ENCODE assay signal across 22 cellular contexts in the genomic region with DNA sequence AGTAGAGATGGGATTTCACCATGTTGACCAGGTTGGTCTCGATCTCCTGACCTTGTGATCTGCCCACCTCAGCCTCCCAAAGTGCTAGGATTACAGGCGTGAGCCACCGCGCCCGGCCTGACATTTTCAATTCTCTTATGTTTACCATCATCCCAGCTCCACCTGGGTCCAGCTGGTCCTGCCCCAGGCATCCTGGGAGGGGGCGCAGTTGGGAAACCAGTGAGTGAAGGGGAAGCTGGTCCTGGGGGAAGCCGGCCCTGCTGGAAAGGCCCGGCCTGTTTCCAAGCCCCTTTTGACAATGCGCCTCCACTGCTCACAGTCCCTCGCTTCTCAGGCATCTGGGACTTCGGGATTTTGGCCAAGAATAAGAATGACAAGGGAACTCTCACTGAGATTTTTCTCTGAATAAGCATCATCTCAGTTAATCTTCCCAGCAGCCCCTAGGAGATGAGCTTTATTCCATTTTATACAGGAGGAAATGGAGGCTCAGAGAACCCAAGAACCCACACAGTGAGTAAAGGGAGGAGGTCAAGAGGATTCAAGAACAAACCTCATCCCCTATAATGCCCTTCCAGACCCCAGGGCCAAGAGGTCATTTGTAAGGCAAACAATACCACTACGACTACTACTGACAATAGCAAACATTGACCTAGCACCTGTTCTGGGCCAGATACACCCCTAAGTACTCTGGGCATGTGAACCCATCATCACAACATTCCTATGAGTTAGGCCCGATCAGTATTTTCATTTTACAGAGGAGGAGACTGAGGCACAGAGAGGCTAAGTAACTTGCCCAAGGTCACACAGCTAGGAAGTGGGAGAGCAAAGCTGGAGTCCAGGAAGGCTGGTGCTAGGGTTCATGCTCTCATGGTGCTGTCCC. TPM values are rescaled to one million over a fixed set of nuclear protein-coding genes. Genes with fewer than 3 reads are reported as not detected.
DNase-seq lines count a peak whose midpoint lies in the region; ATAC-seq, FAIRE-seq and TF ChIP-seq lines count a peak whose summit lies in the region.
"Had no signal": no experiment of that assay in that cellular context is flagged by ENCODE, and none has a peak within 500 bp of the region (broad histone marks: within the 10 kb centered on the region; RNA-seq: fewer than 3 reads in every experiment).

No MANE protein-coding gene starts in this region.

- TF ChIP-seq EP300 in HepG2 (IDR thresholded peaks at IDR 0.05; ENCODE audit: low read depth in 2 of 2, low read length in 2 of 2) (no peak), HepG2 (CRISPR knock-in tag; IDR thresholded peaks at IDR 0.05; ENCODE audit: borderline replicate concordance) (no peak; the same call in none of the 2 replicates), H1 (IDR thresholded peaks at IDR 0.05; ENCODE audit: borderline replicate concordance in 1 of 2, low read depth in 2 of 2, low read length in 2 of 2) (no peak)

- H3K36me3 ChIP-seq in HepG2 (replicated peaks in 1 of 2; ENCODE audit: control insufficient read depth in 1 of 2, insufficient read depth in 2 of 2, low read length in 2 of 2) (peaks cover 5 to 26% of the 10 kb centered on the region in 2 experiments; a peak in 4 of 5 replicates), right lobe of liver (no peaks in the 10 kb centered on the region), H1 (ENCODE audit: control insufficient read depth in 2 of 4, insufficient read depth in 4 of 4, low read length in 3 of 4) (no peaks in the 10 kb centered on the region), trophoblast cell (ENCODE audit: control insufficient read depth in 1 of 2, insufficient read depth in 2 of 2, low read length in 2 of 2) (no peaks in the 10 kb centered on the region), psoas muscle (ENCODE audit: insufficient read depth in 1 of 2, low read depth in 1 of 2) (no peaks in the 10 kb centered on the region)
- H3K36me3 ChIP-seq: BLaER1, MG63 had no signal

- CTCF ChIA-PET in HepG2 (lab: Yijun Ruan, JAX; ENCODE audit: low intra/inter-chr PET ratio, low total read pairs) = interaction anchor here (1.7 kb wide), 1 partner anchor 34 kb away, joined by 4 read pairs; no protein-coding TSS in a partner anchor
- CTCF ChIA-PET in H1 (lab: Charles Lee; ENCODE audit: partially characterized antibody) = interaction anchor here (0.6 to 1.7 kb wide), 7 partner anchors 9 to 210 kb away, joined by 3 to 4 read pairs (median 3); a partner anchor contains a TSS

- TF ChIP-seq CTCF in HepG2 (CRISPR knock-in tag; IDR thresholded peaks at IDR 0.05) (peak; percentile 29; the same call in 1 of the 2 replicates), right lobe of liver (IDR thresholded peaks at IDR 0.05) (no peak), H1 (IDR thresholded peaks at IDR 0.05; ENCODE audit: control extremely low read depth in 1 of 3, insufficient read depth in 1 of 3, low read depth in 1 of 3, low read length in 3 of 3) (no peak), psoas muscle (IDR thresholded peaks at IDR 0.05) (no peak)

- TF ChIP-seq POLR2A in HepG2 (IDR thresholded peaks at IDR 0.05; ENCODE audit: insufficient read depth in 1 of 2, low read depth in 2 of 2, low read length in 2 of 2) = no peak
- no peak for TF ChIP-seq POLR2A in right lobe of liver (IDR thresholded peaks at IDR 0.05)
- TF ChIP-seq POLR2A in H1 (IDR thresholded peaks at IDR 0.05; ENCODE audit: control extremely low read depth in 1 of 2, low read depth in 2 of 2, low read length in 2 of 2) = no peak

- no peak overlapping the region for H3K14ac ChIP-seq in H1 (ENCODE audit: insufficient read length)
- H3K14ac ChIP-seq in trophoblast cell (ENCODE audit: low read length) = peak overlapping the region; percentile 72

- H3K18ac ChIP-seq in H1 (ENCODE audit: extremely low read depth, low read length) (no peak overlapping the region), trophoblast cell (ENCODE audit: low read length) (peak overlapping the region; percentile 58)

- H3K4ac ChIP-seq in H1 (replicated peaks; ENCODE audit: insufficient read length, low read depth, low read length) (no peak overlapping the region), trophoblast cell (ENCODE audit: low read depth, low read length) (peak overlapping the region; percentile 42)

- in situ Hi-C loops in HepG2 (cut with HindIII; ENCODE audit: extremely low pct_ligation_motif_present, low pct_unique_long_range_greater_than_20kb) (loop anchor here (5.0 kb wide), 1 partner anchor 70 kb away; no protein-coding TSS in a partner anchor), KBM-7 (cut with MboI; ENCODE audit: low pct_unique_long_range_greater_than_20kb, low sequenced_read_pairs) (no loop called here)

- H4K5ac ChIP-seq in H1 (ENCODE audit: insufficient read length, low read depth, low read length) = no peak overlapping the region

- no peak overlapping the region for H2BK5ac ChIP-seq in H1 (ENCODE audit: low read depth, low read length)
- H2BK5ac ChIP-seq in trophoblast cell (ENCODE audit: low read depth, low read length, poor library complexity) = peak overlapping the region; percentile 75

- 84% methylated on average over 13 of the region's 13 CpGs for whole genome bisulfite sequencing in HepG2 (ENCODE audit: low lambda C conversion rate)
- WGBS in right lobe of liver (ENCODE audit: insufficient coverage, low coverage, low lambda C conversion rate, missing lambda C conversion rate) = 78% methylated on average over 7 of the region's 13 CpGs
- 83% methylated on average over 13 of the region's 13 CpGs; no CpG with 5 or more reads in 1 of the 2 experiments for WGBS in H1 (ENCODE audit: extremely low coverage in 1 of 2, insufficient coverage in 1 of 2, insufficient read length in 1 of 2, insufficient replicate concordance in 2 of 2, low coverage in 1 of 2, low lambda C conversion rate in 2 of 2, missing lambda C conversion rate in 1 of 2), 2 experiments
- no CpG with 5 or more reads among the region's 13 CpGs for WGBS in trophoblast cell (ENCODE audit: extremely low coverage, insufficient coverage, insufficient read length)
- 74 to 80% (median 78%) methylated on average over 13 of the region's 13 CpGs for WGBS in psoas muscle, 3 donors

- H3K27ac ChIP-seq in HepG2 (ENCODE audit: extremely low read length, insufficient read depth, low read length) = peak overlapping the region; percentile 75
- H3K27ac ChIP-seq in right lobe of liver = no peak overlapping the region
- H3K27ac ChIP-seq in H1 (ENCODE audit: low read depth, low read length) = no peak overlapping the region
- peak overlapping the region; percentile 89 for H3K27ac ChIP-seq in trophoblast cell (ENCODE audit: low read depth, low read length)
- H3K27ac ChIP-seq in psoas muscle = no peak overlapping the region
- H3K27ac ChIP-seq: BLaER1, GM23248 had no signal

- BruUV-seq in HepG2 (replicated peaks; lab: Mats Ljungman, UMichigan) = no TSS peak

- H3K4me1 ChIP-seq in HepG2 (ENCODE audit: insufficient read depth, low read length) (peaks cover 100% of the 10 kb centered on the region), right lobe of liver (peaks cover 0 to 23% (median 7%) of the 10 kb centered on the region in 4 donors), H1 (replicated peaks in 1 of 4; ENCODE audit: control insufficient read depth in 3 of 4, insufficient read depth in 4 of 4, low read length in 3 of 4) (peaks cover 0 to 4% (median under 1%) of the 10 kb centered on the region in 4 experiments; a peak in 2 of 7 replicates), trophoblast cell (ENCODE audit: control insufficient read depth in 1 of 2, insufficient read depth in 2 of 2, low read length in 2 of 2) (peaks cover 30 to 37% of the 10 kb centered on the region in 2 experiments), psoas muscle (no peaks in the 10 kb centered on the region)
- H3K4me1 ChIP-seq: BLaER1 had no signal

- H2AFZ ChIP-seq in HepG2 (ENCODE audit: low read length) (no peak overlapping the region), H1 (ENCODE audit: low read length) (no peak overlapping the region), trophoblast cell (ENCODE audit: insufficient read depth, low read length, poor library complexity) (no peak overlapping the region)
- H2AFZ ChIP-seq: GM23248 had no signal

- intact Hi-C loops in HepG2 (cut with micrococcal nuclease; ENCODE audit: unreplicated experiment) (no loop called here), right lobe of liver (cut with DNase I) (no loop called here), psoas muscle (cut with DNase I) (no loop called here)

- no peak overlapping the region for H4K91ac ChIP-seq in H1 (replicated peaks; ENCODE audit: insufficient read length, low read length)
- peak overlapping the region; percentile 89 for H4K91ac ChIP-seq in trophoblast cell (ENCODE audit: low read depth, low read length)

- H3K23ac ChIP-seq in H1 (ENCODE audit: insufficient read length) (no peak overlapping the region), trophoblast cell (ENCODE audit: low read length) (no peak overlapping the region)

- H4K8ac ChIP-seq in H1 (ENCODE audit: extremely low read depth, insufficient read depth, low read length) = 0 out of 2 replicates have a peak overlapping the region, but pooled peaks have one; percentile 19
- H4K8ac ChIP-seq in trophoblast cell (ENCODE audit: low read depth, low read length) = peak overlapping the region; percentile 20

- no peak overlapping the region for H2BK20ac ChIP-seq in H1 (ENCODE audit: low read length)

- H2BK12ac ChIP-seq in H1 (ENCODE audit: low read depth, low read length) = peak overlapping the region; percentile 50; the same call in 1 of the 2 replicates
- peak overlapping the region; percentile 58 for H2BK12ac ChIP-seq in trophoblast cell (ENCODE audit: low read length)

- H2BK15ac ChIP-seq in H1 (ENCODE audit: low read length) = 0 out of 2 replicates have a peak overlapping the region, but pooled peaks have one; percentile 46

- peak; percentile 3; the same call in 1 of the 3 replicates for ATAC-seq in HepG2
- no peak for ATAC-seq in right lobe of liver
- ATAC-seq in psoas muscle = no peak
- ATAC-seq: CD8-positive, alpha-beta T cell; Panc1; Right ventricle myocardium inferior had no signal

- H2BK120ac ChIP-seq in H1 (replicated peaks; ENCODE audit: low read depth, low read length) (no peak overlapping the region), trophoblast cell (ENCODE audit: insufficient read depth, low read length, poor library complexity) (peak overlapping the region; percentile 71)

- no peaks in the 10 kb centered on the region for H3K23me2 ChIP-seq in H1 (ENCODE audit: low read depth, low read length)

- TF ChIP-seq RAD21 in HepG2 (CRISPR knock-in tag; IDR thresholded peaks at IDR 0.05) (no peak), H1 (IDR thresholded peaks at IDR 0.05 in 1 of 2, conservative IDR thresholded peaks at IDR 0.05 in 1 of 2; ENCODE audit: low read depth in 2 of 2, low read length in 2 of 2) (no peak; a peak in 1 of 4 replicates)

- H3K27me3 ChIP-seq in HepG2 (ENCODE audit: control insufficient read depth in 1 of 2, insufficient read depth in 2 of 2, low read length in 2 of 2) (no peaks in the 10 kb centered on the region), right lobe of liver (no peaks in the 10 kb centered on the region), H1 (replicated peaks in 1 of 4; ENCODE audit: control insufficient read depth in 3 of 4, extremely low read depth in 1 of 4, insufficient read depth in 3 of 4, low read length in 3 of 4) (no peaks in the 10 kb centered on the region), trophoblast cell (ENCODE audit: insufficient read depth, low read length) (no peaks in the 10 kb centered on the region), psoas muscle (ENCODE audit: insufficient read depth in 3 of 3, low read length in 2 of 3) (no peaks in the 10 kb centered on the region)
- H3K27me3 ChIP-seq: BLaER1, MG63 had no signal

- H3K9ac ChIP-seq in HepG2 (ENCODE audit: insufficient read depth, low read depth, low read length) (peak overlapping the region; percentile 65), H1 (replicated peaks in 1 of 4; ENCODE audit: extremely low read depth in 1 of 4, low read depth in 3 of 4, low read length in 3 of 4) (no peak overlapping the region; a peak in 1 of 7 replicates), trophoblast cell (ENCODE audit: low read length) (no peak overlapping the region)
- H3K9ac ChIP-seq: BLaER1, GM23248 had no signal

- H3K9me3 ChIP-seq in HepG2 (ENCODE audit: low read length) (no peaks in the 10 kb centered on the region), right lobe of liver (no peaks in the 10 kb centered on the region), H1 (ENCODE audit: insufficient read depth in 2 of 2, low read depth in 1 of 2, low read length in 1 of 2) (no peaks in the 10 kb centered on the region), trophoblast cell (ENCODE audit: insufficient read depth, low read depth, low read length) (no peaks in the 10 kb centered on the region), psoas muscle (no peaks in the 10 kb centered on the region)
- H3K9me3 ChIP-seq: BLaER1, MG63 had no signal

- H3K56ac ChIP-seq in H1 (replicated peaks; ENCODE audit: insufficient read length, low read depth, low read length) = no peak overlapping the region

- H2AK5ac ChIP-seq in H1 (ENCODE audit: low read depth, low read length) (no peak overlapping the region), trophoblast cell (ENCODE audit: low read length) (peak overlapping the region; percentile 58)

- DNase-seq in HepG2 (ENCODE audit: low spot score) (peak; percentile 65), right lobe of liver (no peak), H1 (ENCODE audit: low read depth in 1 of 2, low spot score in 2 of 2) (peak in 1 of 2 experiments; percentile 40), trophoblast cell (no peak), iPS-NIHi11 (ENCODE audit: low spot score) (no peak), psoas muscle (no peak), mucosa of gallbladder (ENCODE audit: low spot score) (no peak), KBM-7 (no peak)
- DNase-seq: CD8-positive, alpha-beta T cell; DMS79; GM23248; MG63; NCI-H1092; NCI-H146; NCI-H510A treated with DMSO at 0.1 percent for 48 hours; NCI-H82 had no signal

- peak; percentile 63 for FAIRE-seq in HepG2 (lab: Jason Lieb, UNC)
- FAIRE-seq in H1 (lab: Jason Lieb, UNC) = no peak
- FAIRE-seq: D721Med had no signal

- H3K79me1 ChIP-seq in H1 (ENCODE audit: low read depth, low read length) (no peaks in the 10 kb centered on the region), trophoblast cell (ENCODE audit: low read length) (peaks cover 20% of the 10 kb centered on the region)

- H3K79me2 ChIP-seq in HepG2 (ENCODE audit: insufficient read depth, low read length) = peaks cover 8% of the 10 kb centered on the region
- H3K79me2 ChIP-seq in H1 (ENCODE audit: control insufficient read depth in 1 of 2, insufficient read depth in 2 of 2, low read length in 2 of 2) = no peaks in the 10 kb centered on the region
- no peaks in the 10 kb centered on the region for H3K79me2 ChIP-seq in trophoblast cell (ENCODE audit: control insufficient read depth, insufficient read depth, low read length, poor library complexity)

- no peak overlapping the region for H4K12ac ChIP-seq in trophoblast cell (ENCODE audit: low read depth, low read length)

- no peak overlapping the region for H3K4me3 ChIP-seq in HepG2 (replicated peaks in 1 of 3; ENCODE audit: insufficient read depth in 1 of 3, low read depth in 2 of 3, low read length in 3 of 3)
- no peak overlapping the region for H3K4me3 ChIP-seq in right lobe of liver
- H3K4me3 ChIP-seq in H1 (ENCODE audit: extremely low read depth in 1 of 4, insufficient read depth in 2 of 4, low read depth in 3 of 4, low read length in 4 of 4) = no peak overlapping the region
- no peak overlapping the region for H3K4me3 ChIP-seq in trophoblast cell (ENCODE audit: low read depth, low read length)
- no peak overlapping the region for H3K4me3 ChIP-seq in psoas muscle
- H3K4me3 ChIP-seq: BLaER1, GM23248, MG63 had no signal

- no peaks in the 10 kb centered on the region for H4K20me1 ChIP-seq in HepG2 (ENCODE audit: insufficient read depth, low read length)
- no peaks in the 10 kb centered on the region for H4K20me1 ChIP-seq in H1 (replicated peaks in 1 of 2; ENCODE audit: control insufficient read depth in 1 of 2, insufficient read depth in 2 of 2, low read length in 2 of 2)
- H4K20me1 ChIP-seq: BLaER1 had no signal

- POLR2A ChIA-PET in HepG2 (lab: Yijun Ruan, JAX) = interaction anchor here (1.0 to 6.4 kb wide), 5 partner anchors 12 to 50 kb away, joined by 3 to 72 read pairs (median 9); a partner anchor contains a TSS
- POLR2A ChIA-PET in H1 (lab: Charles Lee; ENCODE audit: partially characterized antibody) = interaction anchor here (0.7 to 0.8 kb wide), 2 partner anchors 8 to 12 kb away, joined by 3 read pairs; no protein-coding TSS in a partner anchor

- H3K4me2 ChIP-seq in HepG2 (ENCODE audit: low read depth, low read length) (peak overlapping the region; percentile 65), H1 (ENCODE audit: insufficient read depth in 1 of 2, low read depth in 2 of 2, low read length in 2 of 2) (no peak overlapping the region), trophoblast cell (ENCODE audit: low read length) (no peak overlapping the region)
- H3K4me2 ChIP-seq: BLaER1 had no signal

RNA-seq across cellular contexts. Expression of a gene that starts 14.0 kb away (rescaled TPM):
- 27.9 and 66.5 TPM in 2 replicates for total RNA-seq in HepG2 (2016; rRNA removed; fragmentation: Illumina TruSeq; extraction: Trizol)
- total RNA-seq in HepG2 (2016; cell fraction: cytosol; rRNA removed; fragmentation: Illumina TruSeq; extraction: Trizol; ENCODE audit: low read depth) = 23.8 and 30.4 TPM in 2 replicates
- 29.2 and 65.4 TPM in 2 replicates for total RNA-seq in HepG2 (2016; cell fraction: insoluble cytoplasmic fraction; rRNA removed; fragmentation: Illumina TruSeq; extraction: Trizol)
- 25.6 and 35.7 TPM in 2 replicates for total RNA-seq in HepG2 (2016; cell fraction: membrane; rRNA removed; fragmentation: Illumina TruSeq; extraction: Trizol)
- total RNA-seq in HepG2 (2016; cell fraction: nucleus; rRNA removed; fragmentation: Illumina TruSeq; extraction: Trizol) = 59.9 and 65.1 TPM in 2 replicates
- polyA plus RNA-seq in HepG2 (2011; rRNA removed) = 63.3 and 76.0 TPM in 2 replicates
- 40.8 and 74.9 TPM in 2 replicates for polyA plus RNA-seq in HepG2 (2011; cell fraction: cytosol; rRNA removed)
- 88.1 and 138 TPM in 2 replicates for polyA plus RNA-seq in HepG2 (2011; cell fraction: nucleus; rRNA removed)
- 42.2 and 59.1 TPM in 2 replicates for polyA plus RNA-seq in HepG2 (2012)
- polyA plus RNA-seq in HepG2 (2016; cell fraction: cytosol; fragmentation: Illumina TruSeq; extraction: Trizol; ENCODE audit: low read depth) = 25.1 and 35.1 TPM in 2 replicates
- polyA plus RNA-seq in HepG2 (2016; cell fraction: insoluble cytoplasmic fraction; fragmentation: Illumina TruSeq; extraction: Trizol; ENCODE audit: low read depth) = 30.5 and 31.8 TPM in 2 replicates
- 24.6 and 30.2 TPM in 2 replicates for polyA plus RNA-seq in HepG2 (2016; cell fraction: membrane; fragmentation: Illumina TruSeq; extraction: Trizol; ENCODE audit: low read depth)
- polyA plus RNA-seq in HepG2 (2016; cell fraction: nucleus; fragmentation: Illumina TruSeq; extraction: Trizol; ENCODE audit: insufficient read depth, low read depth) = 99.0 and 99.2 TPM in 2 replicates
- 0.42 and 193 TPM in 2 replicates for polyA minus RNA-seq in HepG2 (2011; rRNA and poly(A)+ RNA removed; ENCODE audit: low replicate concordance)
- polyA minus RNA-seq in HepG2 (2011; cell fraction: cytosol; rRNA and poly(A)+ RNA removed) = 32.3 and 43.5 TPM in 2 replicates
- polyA minus RNA-seq in HepG2 (2011; cell fraction: nucleus; rRNA and poly(A)+ RNA removed) = 50.4 and 63.9 TPM in 2 replicates
- total RNA-seq in right lobe of liver = 10 to 100 TPM in 3 of 6 experiments, 1 to 10 TPM in 3; 3.7 to 14.6 (median 9.3) TPM
- total RNA-seq in H1 (2021; fragmentation: NEBNext Ultra II Directional; extraction: Animal tissue kit (Norgen Biotek cat#: 25700)) = 9.4 and 9.8 TPM in 2 replicates
- polyA plus RNA-seq in H1 (2011; rRNA removed) = 12.6 and 15.4 TPM in 2 replicates
- 11.3 TPM for polyA plus RNA-seq in H1 (2011; cell fraction: cytosol; rRNA removed)
- polyA plus RNA-seq in H1 (2011; cell fraction: nucleus; rRNA removed) = 21.6 TPM
- polyA plus RNA-seq in H1 (2012, experiment 1 of 2) = 9.8 to 12.4 TPM (median 11.1 TPM) in 4 replicates
- polyA plus RNA-seq in H1 (2012, experiment 2 of 2) = 10.3 TPM
- polyA plus RNA-seq in H1 (2013, experiment 1 of 2) = 11.2 TPM
- polyA plus RNA-seq in H1 (2013, experiment 2 of 2) = 11.1 TPM
- 19.3 and 23.0 TPM in 2 replicates for polyA minus RNA-seq in H1 (2011; rRNA and poly(A)+ RNA removed)
- 8.4 TPM for polyA minus RNA-seq in H1 (2011; cell fraction: cytosol; rRNA and poly(A)+ RNA removed)
- polyA minus RNA-seq in H1 (2011; cell fraction: nucleus; rRNA and poly(A)+ RNA removed) = 19.6 TPM
- 2.9 and 3.4 TPM in 2 replicates for polyA plus RNA-seq in trophoblast cell (2013)
- under 1 TPM; 0.13 to 0.38 (median 0.23) TPM for total RNA-seq in psoas muscle
- polyA plus RNA-seq in psoas muscle = under 1 TPM; 0.04 to 0.32 (median 0.06) TPM
- total RNA-seq in mucosa of gallbladder = 1.5 TPM
- total RNA-seq: A172, G401 had no signal

RNA-seq across cellular contexts. Expression of a gene that starts 52.0 kb away (rescaled TPM):
- total RNA-seq in HepG2 (2016; rRNA removed; fragmentation: Illumina TruSeq; extraction: Trizol) (25.5 and 31.0 TPM in 2 replicates), right lobe of liver (1 to 10 TPM; 3.1 to 10.0 (median 5.2) TPM), psoas muscle (10 to 100 TPM in 2 of 4 donors, 1 to 10 TPM in 2; 5.8 to 10.7 (median 9.6) TPM), mucosa of gallbladder (9.6 TPM)
- 5.6 and 7.0 TPM in 2 replicates for total RNA-seq in HepG2 (2016; cell fraction: cytosol; rRNA removed; fragmentation: Illumina TruSeq; extraction: Trizol; ENCODE audit: low read depth)
- total RNA-seq in HepG2 (2016; cell fraction: insoluble cytoplasmic fraction; rRNA removed; fragmentation: Illumina TruSeq; extraction: Trizol) = 26.0 and 33.1 TPM in 2 replicates
- 12.6 and 14.4 TPM in 2 replicates for total RNA-seq in HepG2 (2016; cell fraction: membrane; rRNA removed; fragmentation: Illumina TruSeq; extraction: Trizol)
- 15.4 and 17.9 TPM in 2 replicates for total RNA-seq in HepG2 (2016; cell fraction: nucleus; rRNA removed; fragmentation: Illumina TruSeq; extraction: Trizol)
- polyA plus RNA-seq in HepG2 (2011; rRNA removed) (11.3 and 12.9 TPM in 2 replicates), H1 (2011; rRNA removed) (8.5 and 8.7 TPM in 2 replicates), psoas muscle (10 to 100 TPM in 1 of 3 donors, 1 to 10 TPM in 2; 7.0 to 12.9 (median 9.3) TPM)
- polyA plus RNA-seq in HepG2 (2011; cell fraction: cytosol; rRNA removed) = 9.0 and 10.2 TPM in 2 replicates
- polyA plus RNA-seq in HepG2 (2011; cell fraction: nucleus; rRNA removed) = 4.4 and 5.3 TPM in 2 replicates
- 10.7 and 12.3 TPM in 2 replicates for polyA plus RNA-seq in HepG2 (2012)
- 3.9 and 4.7 TPM in 2 replicates for polyA plus RNA-seq in HepG2 (2016; cell fraction: cytosol; fragmentation: Illumina TruSeq; extraction: Trizol; ENCODE audit: low read depth)
- 28.1 and 30.7 TPM in 2 replicates for polyA plus RNA-seq in HepG2 (2016; cell fraction: insoluble cytoplasmic fraction; fragmentation: Illumina TruSeq; extraction: Trizol; ENCODE audit: low read depth)
- 7.3 and 9.0 TPM in 2 replicates for polyA plus RNA-seq in HepG2 (2016; cell fraction: membrane; fragmentation: Illumina TruSeq; extraction: Trizol; ENCODE audit: low read depth)
- polyA plus RNA-seq in HepG2 (2016; cell fraction: nucleus; fragmentation: Illumina TruSeq; extraction: Trizol; ENCODE audit: insufficient read depth, low read depth) = 18.2 and 18.6 TPM in 2 replicates
- polyA minus RNA-seq in HepG2 (2011; rRNA and poly(A)+ RNA removed; ENCODE audit: low replicate concordance) = 9.2 and 11.2 TPM in 2 replicates
- 10.6 and 11.6 TPM in 2 replicates for polyA minus RNA-seq in HepG2 (2011; cell fraction: cytosol; rRNA and poly(A)+ RNA removed)
- 12.6 and 13.1 TPM in 2 replicates for polyA minus RNA-seq in HepG2 (2011; cell fraction: nucleus; rRNA and poly(A)+ RNA removed)
- 16.3 TPM in 2 replicates for total RNA-seq in H1 (2021; fragmentation: NEBNext Ultra II Directional; extraction: Animal tissue kit (Norgen Biotek cat#: 25700))
- 8.8 TPM for polyA plus RNA-seq in H1 (2011; cell fraction: cytosol; rRNA removed)
- 6.9 TPM for polyA plus RNA-seq in H1 (2011; cell fraction: nucleus; rRNA removed)
- polyA plus RNA-seq in H1 (2012, experiment 1 of 2) = 9.7 to 12.2 TPM (median 10.6 TPM) in 4 replicates
- polyA plus RNA-seq in H1 (2012, experiment 2 of 2) = 11.4 TPM
- polyA plus RNA-seq in H1 (2013, experiment 1 of 2) = 12.9 TPM
- polyA plus RNA-seq in H1 (2013, experiment 2 of 2) = 12.9 TPM
- 8.1 and 9.2 TPM in 2 replicates for polyA minus RNA-seq in H1 (2011; rRNA and poly(A)+ RNA removed)
- polyA minus RNA-seq in H1 (2011; cell fraction: cytosol; rRNA and poly(A)+ RNA removed) = 8.0 TPM
- 10.1 TPM for polyA minus RNA-seq in H1 (2011; cell fraction: nucleus; rRNA and poly(A)+ RNA removed)
- 11.1 and 11.8 TPM in 2 replicates for polyA plus RNA-seq in trophoblast cell (2013)

Comparison
In these comparisons a context has a peak if more than half of its experiments do, and no peak if none do; other contexts are left out.
1. H3K27ac ChIP-seq: peak in HepG2 (single experiment) and trophoblast cell (single experiment); none in right lobe of liver (0 of 3), H1 (single experiment) and psoas muscle (single experiment).